In the genomic region with DNA sequence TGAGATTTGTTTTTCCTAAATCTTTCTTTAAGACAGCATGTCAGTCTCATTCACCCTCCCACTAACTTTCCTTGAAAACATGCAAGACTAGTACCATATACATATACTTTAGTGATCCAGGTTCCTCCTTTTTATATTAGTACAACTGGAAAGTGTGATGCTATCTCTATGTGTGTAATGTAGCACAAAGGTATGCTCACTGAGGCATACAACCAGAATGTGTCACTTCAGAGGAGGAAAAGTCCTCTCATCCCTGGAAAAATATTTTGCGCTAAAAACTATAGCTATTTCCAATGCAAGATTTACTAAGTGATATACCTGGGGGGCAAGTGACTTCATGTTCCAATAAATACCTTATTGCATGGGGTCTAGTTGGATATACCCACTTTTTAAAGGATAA, we compare ENCODE assay signal across 33 cellular contexts. TPM values are rescaled to one million over a fixed set of nuclear protein-coding genes. Genes with fewer than 3 reads are reported as not detected.
"Had no signal": no experiment of that assay in that cellular context is flagged by ENCODE, and none has a peak within 500 bp of the region (broad histone marks: within the 10 kb centered on the region; RNA-seq: fewer than 3 reads in every experiment).

No MANE protein-coding gene starts in this region.

- FAIRE-seq: keratinocyte, urothelium cell line had no signal

- H3K4me1 ChIP-seq: left lung, lower lobe of right lung, right atrium auricular region, right lobe of liver, testis, thyroid gland, upper lobe of right lung had no signal

- DNase-seq: kidney glomerular epithelial cell; left colon; left lung; lower lobe of right lung; mammary epithelial cell; mesenchymal stem cell; naive B cell; natural killer cell; nephron progenitor cell; ovary; right lobe of liver; stimulated activated CD4-positive, alpha-beta T cell treated with anti-CD3 and anti-CD28 coated beads, Interleukin-1b, Interleukin-23, amount 100 ng/mL, for 48 hours; stimulated activated CD4-positive, alpha-beta T cell treated with anti-CD3 and anti-CD28 coated beads, Interleukin-2, amount 100 ng/mL, for 48 hours; stimulated activated CD4-positive, alpha-beta T cell treated with anti-CD3 and anti-CD28 coated beads, Interleukin-4, amount 100 ng/mL, for 4 hours; stimulated activated CD8-positive, alpha-beta memory T cell treated with anti-CD3 and anti-CD28 coated beads, Interleukin-4, amount 100 ng/mL, for 48 hours; stimulated activated naive CD4-positive, alpha-beta T cell treated with Interleukin-2 at 50 U/mL for 16 hours; stimulated activated naive CD8-positive, alpha-beta T cell treated with anti-CD3 and anti-CD28 coated beads, Interleukin-15, amount 100 ng/mL, for 72 hours; testis; thyroid gland; upper lobe of right lung had no signal

- H3K36me3 ChIP-seq: left lung, lower lobe of right lung, ovary, right atrium auricular region, right lobe of liver, thyroid gland, upper lobe of right lung had no signal

- H3K4me3 ChIP-seq: hepatocyte, left lung, lower lobe of right lung, ovary, right atrium auricular region, right lobe of liver, smooth muscle cell, testis, thyroid gland, upper lobe of right lung had no signal

- H3K27ac ChIP-seq: hepatocyte, left lung, lower lobe of right lung, ovary, right atrium auricular region, right lobe of liver, testis, thyroid gland, upper lobe of right lung had no signal

- ATAC-seq: left colon; left lung; lower lobe of right lung; natural killer cell; right lobe of liver; stimulated activated memory B cell treated with anti-CD40 and anti-IgM and Interleukin-4, amounts not matched to agents 10 μg/mL and 1 μg/mL and 100 μg/mL, for 72 hours; stimulated activated naive CD8-positive, alpha-beta T cell treated with anti-CD3 and anti-CD28 coated beads, Interleukin-15, amount 100 ng/mL, for 72 hours; upper lobe of right lung had no signal

- H3K9me3 ChIP-seq: lower lobe of right lung, ovary, right lobe of liver, testis, thyroid gland, upper lobe of right lung had no signal

- H3K27me3 ChIP-seq: hepatocyte, ovary, right atrium auricular region, right lobe of liver, testis, thyroid gland, upper lobe of right lung had no signal

RNA-seq across cellular contexts. Expression of a gene that starts 45.9 kb away (rescaled TPM):
- total RNA-seq: hepatocyte, left colon, left lung, liver, lower lobe of right lung, mammary epithelial cell, mononuclear cell, natural killer cell, omental fat pad, ovary, progenitor cell of endocrine pancreas, pulmonary artery endothelial cell, renal cortical epithelial cell, right atrium auricular region, right lobe of liver, skeletal muscle tissue, smooth muscle cell, thyroid gland, upper lobe of right lung had no signal
